8 cellular contexts compared by ENCODE assay signal in genomic region chr1:196148367-196148970, GRCh38.
DNase-seq lines count a peak whose midpoint lies in the region; ATAC-seq, FAIRE-seq and TF ChIP-seq lines count a peak whose summit lies in the region.

No MANE protein-coding gene starts in this region.

- DNase-seq in NCI-H2196 (lab: John Stamatoyannopoulos, UW; ENCODE audit: unreplicated experiment) (peak; percentile 45), NCI-H2196 treated with DMSO at 0.1 percent for 48 hours (lab: John Stamatoyannopoulos, UW; ENCODE audit: unreplicated experiment) (no peak), NCI-H82 treated with DMSO at 0.1 percent for 48 hours (lab: John Stamatoyannopoulos, UW; ENCODE audit: unreplicated experiment) (peak; percentile 20), H1 (ENCODE audit: low read depth in 1 of 2, low spot score in 2 of 2) (no peak), prostate gland (ENCODE audit: low spot score) (no peak), T-cell (no peak)
- DNase-seq in activated naive CD4-positive, alpha-beta T cell (lab: John Stamatoyannopoulos, UW), result no peak

- H2BK12ac ChIP-seq in H1 (ENCODE audit: low read depth, low read length), result no peak overlapping the region

- no peak overlapping the region for H2BK15ac ChIP-seq in H1 (ENCODE audit: low read length)

- ATAC-seq in HG02973 (IDR thresholded peaks at IDR 0.05; ENCODE audit: unreplicated experiment), result peak; percentile 54
- ATAC-seq in T-cell (replicated peaks in 1 of 4), result no peak

- H4K8ac ChIP-seq in H1 (ENCODE audit: extremely low read depth, insufficient read depth, low read length), result no peak overlapping the region

- POLR2A ChIA-PET in H1 (lab: Charles Lee; ENCODE audit: partially characterized antibody), result no interaction called here
- POLR2A ChIA-PET in T-cell (lab: Charles Lee), result no interaction called here

- no peaks in the 10 kb centered on the region for H3K36me3 ChIP-seq in H1 (ENCODE audit: control insufficient read depth in 2 of 4, insufficient read depth in 4 of 4, low read length in 3 of 4)
- H3K36me3 ChIP-seq in prostate gland, result no peaks in the 10 kb centered on the region

- TF ChIP-seq EP300 in H1 (IDR thresholded peaks at IDR 0.05; ENCODE audit: borderline replicate concordance in 1 of 2, low read depth in 2 of 2, low read length in 2 of 2), result no peak

- H3K4me3 ChIP-seq in H1 (ENCODE audit: extremely low read depth in 1 of 4, insufficient read depth in 2 of 4, low read depth in 3 of 4, low read length in 4 of 4) (no peak overlapping the region), prostate gland (no peak overlapping the region)

- H3K56ac ChIP-seq in H1 (replicated peaks; ENCODE audit: insufficient read length, low read depth, low read length), result no peak overlapping the region

- H4K91ac ChIP-seq in H1 (replicated peaks; ENCODE audit: insufficient read length, low read length), result no peak overlapping the region

- H4K20me1 ChIP-seq in H1 (replicated peaks in 1 of 2; ENCODE audit: control insufficient read depth in 1 of 2, insufficient read depth in 2 of 2, low read length in 2 of 2), result no peaks in the 10 kb centered on the region

- WGBS in H1 (ENCODE audit: extremely low coverage in 1 of 2, insufficient coverage in 1 of 2, insufficient read length in 1 of 2, insufficient replicate concordance in 2 of 2, low coverage in 1 of 2, low lambda C conversion rate in 2 of 2, missing lambda C conversion rate in 1 of 2), 2 experiments, result 36% methylated on average over 3 of the region's 3 CpGs; no CpG with 5 or more reads in 1 of the 2 experiments
- WGBS in prostate gland, result 48% methylated on average over 3 of the region's 3 CpGs

- H3K36me3 Mint-ChIP-seq in T-cell, result no peaks in the 10 kb centered on the region

- H3K27me3 ChIP-seq in H1 (replicated peaks in 1 of 4; ENCODE audit: control insufficient read depth in 3 of 4, extremely low read depth in 1 of 4, insufficient read depth in 3 of 4, low read length in 3 of 4) (no peaks in the 10 kb centered on the region), prostate gland (replicated peaks; ENCODE audit: insufficient read depth) (no peaks in the 10 kb centered on the region)

- H3K4me1 Mint-ChIP-seq in T-cell, result no peaks in the 10 kb centered on the region

- 0 out of 2 replicates have a peak overlapping the region, but pooled peaks have one; percentile 74 for H2AFZ ChIP-seq in H1 (ENCODE audit: low read length)

- no peak overlapping the region for H2BK5ac ChIP-seq in H1 (ENCODE audit: low read depth, low read length)

- no peaks in the 10 kb centered on the region for H3K23me2 ChIP-seq in H1 (ENCODE audit: low read depth, low read length)

- no peak overlapping the region for H3K4me3 Mint-ChIP-seq in T-cell

- CTCF ChIA-PET in H1 (lab: Charles Lee; ENCODE audit: partially characterized antibody), result interaction anchor here (0.5 to 3.0 kb wide), 34 partner anchors 10 to 515 kb away, joined by 3 to 14 read pairs (median 4); no protein-coding TSS in a partner anchor
- CTCF ChIA-PET in T-cell (lab: Charles Lee), result interaction anchor here (0.6 to 1.8 kb wide), 7 partner anchors 95 to 515 kb away, joined by 3 to 7 read pairs (median 5); no protein-coding TSS in a partner anchor

- no peaks in the 10 kb centered on the region for H3K9me3 Mint-ChIP-seq in T-cell

- H3K4ac ChIP-seq in H1 (replicated peaks; ENCODE audit: insufficient read length, low read depth, low read length), result no peak overlapping the region

- no peak overlapping the region for H3K14ac ChIP-seq in H1 (ENCODE audit: insufficient read length)

- H3K27ac ChIP-seq in H1 (ENCODE audit: low read depth, low read length), result no peak overlapping the region
- H3K27ac ChIP-seq in prostate gland, result no peak overlapping the region

- H3K9me3 ChIP-seq in H1 (ENCODE audit: insufficient read depth in 2 of 2, low read depth in 1 of 2, low read length in 1 of 2), result no peaks in the 10 kb centered on the region
- no peaks in the 10 kb centered on the region for H3K9me3 ChIP-seq in prostate gland

- H3K79me2 ChIP-seq in H1 (ENCODE audit: control insufficient read depth in 1 of 2, insufficient read depth in 2 of 2, low read length in 2 of 2), result no peaks in the 10 kb centered on the region

- no peaks in the 10 kb centered on the region for H3K27me3 Mint-ChIP-seq in T-cell

- no peak overlapping the region for H3K27ac Mint-ChIP-seq in T-cell

- TF ChIP-seq CTCF in H1 (IDR thresholded peaks at IDR 0.05; ENCODE audit: control extremely low read depth in 1 of 3, insufficient read depth in 1 of 3, low read depth in 1 of 3, low read length in 3 of 3) (peak in 2 of 3 experiments; percentile 8 to 22; a peak in 2 of 4 replicates), prostate gland (IDR thresholded peaks at IDR 0.05) (peak in 3 of 4 experiments; percentile 42 to 53 (median 49))

- no peak overlapping the region for H2BK120ac ChIP-seq in H1 (replicated peaks; ENCODE audit: low read depth, low read length)

- no peak overlapping the region for H3K18ac ChIP-seq in H1 (ENCODE audit: extremely low read depth, low read length)

- peak; percentile 39 for FAIRE-seq in H1 (lab: Jason Lieb, UNC)

- no peaks in the 10 kb centered on the region for H3K79me1 ChIP-seq in H1 (ENCODE audit: low read depth, low read length)

- intact Hi-C loops in prostate gland (cut with DNase I), result loop anchor here (5.0 kb wide), 1 partner anchor 514 kb away; no protein-coding TSS in a partner anchor

- TF ChIP-seq RAD21 in H1 (IDR thresholded peaks at IDR 0.05 in 1 of 2, conservative IDR thresholded peaks at IDR 0.05 in 1 of 2; ENCODE audit: low read depth in 2 of 2, low read length in 2 of 2), result peak; percentile 50 to 68

- H3K4me1 ChIP-seq in H1 (replicated peaks in 1 of 4; ENCODE audit: control insufficient read depth in 3 of 4, insufficient read depth in 4 of 4, low read length in 3 of 4) (peaks cover 0 to 2% (median under 1%) of the 10 kb centered on the region in 4 experiments; a peak in 2 of 7 replicates), prostate gland (replicated peaks) (no peaks in the 10 kb centered on the region)

- no peak for TF ChIP-seq POLR2A in H1 (IDR thresholded peaks at IDR 0.05; ENCODE audit: control extremely low read depth in 1 of 2, low read depth in 2 of 2, low read length in 2 of 2)
- no peak for TF ChIP-seq POLR2A in prostate gland (IDR thresholded peaks at IDR 0.05)

- no peak overlapping the region for H2AK5ac ChIP-seq in H1 (ENCODE audit: low read depth, low read length)

- H4K5ac ChIP-seq in H1 (ENCODE audit: insufficient read length, low read depth, low read length), result no peak overlapping the region

- no peak overlapping the region for H3K4me2 ChIP-seq in H1 (ENCODE audit: insufficient read depth in 1 of 2, low read depth in 2 of 2, low read length in 2 of 2)

- H3K9ac ChIP-seq in H1 (replicated peaks in 1 of 4; ENCODE audit: extremely low read depth in 1 of 4, low read depth in 3 of 4, low read length in 3 of 4), result no peak overlapping the region

- H2BK20ac ChIP-seq in H1 (ENCODE audit: low read length), result no peak overlapping the region

- no peak overlapping the region for H3K23ac ChIP-seq in H1 (ENCODE audit: insufficient read length)

TF ChIP-seq in H1, 55 proteins besides CTCF, POLR2A, EP300 and RAD21:
- no peak for TF ChIP-seq SP1 (IDR thresholded peaks at IDR 0.05; ENCODE audit: low read depth, low read length)
- no peak for TF ChIP-seq KDM1A (IDR thresholded peaks at IDR 0.05; ENCODE audit: borderline replicate concordance, low read length)
- TF ChIP-seq NRF1 (IDR thresholded peaks at IDR 0.05; ENCODE audit: low read depth, low read length), result no peak
- TF ChIP-seq SRF (IDR thresholded peaks at IDR 0.05; ENCODE audit: low read depth, low read length), result no peak
- TF ChIP-seq MAX (IDR thresholded peaks at IDR 0.05), result no peak
- no peak for TF ChIP-seq GTF2F1 (IDR thresholded peaks at IDR 0.05; ENCODE audit: borderline replicate concordance, low read depth, low read length)
- TF ChIP-seq RFX5 (IDR thresholded peaks at IDR 0.05; ENCODE audit: borderline replicate concordance, low read depth, low read length), result no peak
- TF ChIP-seq BACH1 (IDR thresholded peaks at IDR 0.05; ENCODE audit: low read length), result no peak
- no peak for TF ChIP-seq ATF3 (IDR thresholded peaks at IDR 0.05; ENCODE audit: insufficient read depth, low read depth, low read length)
- TF ChIP-seq CTBP2 (IDR thresholded peaks at IDR 0.05; ENCODE audit: borderline replicate concordance, insufficient read depth, insufficient read length, low read length), result no peak
- TF ChIP-seq NANOG (IDR thresholded peaks at IDR 0.05; ENCODE audit: insufficient read depth, low read depth, low read length, poor library complexity, severe bottlenecking), result no peak
- TF ChIP-seq YY1 (IDR thresholded peaks at IDR 0.05; ENCODE audit: low read depth, low read length), result no peak

Comparison
In these comparisons a context has a peak if more than half of its experiments do, and no peak if none do; other contexts are left out.
1. DNase-seq: peak in NCI-H2196 (single experiment) and NCI-H82 treated with DMSO at 0.1 percent for 48 hours (single experiment); none in NCI-H2196 treated with DMSO at 0.1 percent for 48 hours (single experiment), H1 (0 of 2), prostate gland (single experiment), activated naive CD4-positive, alpha-beta T cell (0 of 4) and T-cell (0 of 34).